ENCODE assay signal across 18 cellular contexts in genomic region chrX:13048265-13048664, GRCh38. TPM values are rescaled to one million over a fixed set of nuclear protein-coding genes. Genes with fewer than 3 reads are reported as not detected.
DNase-seq lines count a peak whose midpoint lies in the region; ATAC-seq, FAIRE-seq and TF ChIP-seq lines count a peak whose summit lies in the region.
"Had no signal": no experiment of that assay in that cellular context is flagged by ENCODE, and none has a peak within 500 bp of the region (broad histone marks: within the 10 kb centered on the region; RNA-seq: fewer than 3 reads in every experiment).

No MANE protein-coding gene starts in this region.

- H3K14ac ChIP-seq in mesenchymal stem cell (ENCODE audit: low read length in 2 of 2): no peak overlapping the region

- H3K23ac ChIP-seq in mesenchymal stem cell (ENCODE audit: low read length in 2 of 2): no peak overlapping the region

- ATAC-seq in GM18520 (IDR thresholded peaks at IDR 0.05; ENCODE audit: unreplicated experiment): no peak

- H3K27me3 Mint-ChIP-seq in astrocyte (ENCODE audit: low read depth, unreplicated experiment): no peaks in the 10 kb centered on the region

- no peak overlapping the region for H4K8ac ChIP-seq in mesenchymal stem cell (ENCODE audit: low read length)

- no peaks in the 10 kb centered on the region for H3K79me1 ChIP-seq in mesenchymal stem cell (replicated peaks; ENCODE audit: low read length, poor library complexity, severe bottlenecking)

- no peak overlapping the region for H3K27ac Mint-ChIP-seq in astrocyte (ENCODE audit: unreplicated experiment)
- H3K27ac Mint-ChIP-seq: IgD-negative memory B cell; T-helper 1 cell treated with Interleukin-12 subunit alpha and Interleukin-12 subunit beta and Interleukin-4 antibody, amounts not matched to agents 30 μg/mL and 1 μg/mL, for 36 hours had no signal

- H3K27me3 ChIP-seq in astrocyte (ENCODE audit: insufficient read depth, low read length) (no peaks in the 10 kb centered on the region), mesenchymal stem cell (ENCODE audit: control insufficient read depth in 1 of 2, insufficient read depth in 1 of 2, low read length in 2 of 2) (peaks cover 0 to 6% of the 10 kb centered on the region in 2 experiments), colonic mucosa (no peaks in the 10 kb centered on the region)
- H3K27me3 ChIP-seq: transverse colon had no signal

- H3K36me3 ChIP-seq in astrocyte (ENCODE audit: insufficient read depth, low read length) (no peaks in the 10 kb centered on the region), mesenchymal stem cell (ENCODE audit: control insufficient read depth in 1 of 2, insufficient read depth in 2 of 2, low read depth in 1 of 2, low read length in 2 of 2) (no peaks in the 10 kb centered on the region), colonic mucosa (no peaks in the 10 kb centered on the region)
- H3K36me3 ChIP-seq: left ventricle myocardium inferior, transverse colon had no signal

- no peaks in the 10 kb centered on the region for H3K4me1 ChIP-seq in astrocyte (ENCODE audit: insufficient read depth, low read length)
- no peaks in the 10 kb centered on the region for H3K4me1 ChIP-seq in mesenchymal stem cell (ENCODE audit: control insufficient read depth, insufficient read depth, low read depth, low read length)
- H3K4me1 ChIP-seq in colonic mucosa: no peaks in the 10 kb centered on the region
- H3K4me1 ChIP-seq: left ventricle myocardium inferior, transverse colon had no signal

- intact Hi-C loops in colonic mucosa (cut with DNase I): no loop called here

- peaks cover 3% of the 10 kb centered on the region for H3K9me3 Mint-ChIP-seq in astrocyte (ENCODE audit: unreplicated experiment)
- H3K9me3 Mint-ChIP-seq: IgD-negative memory B cell had no signal

- no peak overlapping the region for H3K27ac ChIP-seq in astrocyte (ENCODE audit: low read depth, low read length)
- H3K27ac ChIP-seq in mesenchymal stem cell (ENCODE audit: low read length, poor library complexity, severe bottlenecking): no peak overlapping the region
- H3K27ac ChIP-seq in colonic mucosa: no peak overlapping the region
- H3K27ac ChIP-seq: left ventricle myocardium inferior, transverse colon had no signal

- no peak overlapping the region for H2BK15ac ChIP-seq in mesenchymal stem cell (ENCODE audit: low read depth, poor library complexity, severe bottlenecking)

- no peaks in the 10 kb centered on the region for H3K79me2 ChIP-seq in astrocyte (ENCODE audit: insufficient read depth, low read length)

- H3K9ac ChIP-seq in astrocyte (ENCODE audit: low read length) (no peak overlapping the region), mesenchymal stem cell (ENCODE audit: low read length) (no peak overlapping the region), colonic mucosa (ENCODE audit: low read depth in 2 of 2, low read length in 2 of 2) (no peak overlapping the region)

- H3K4me3 Mint-ChIP-seq in astrocyte (ENCODE audit: unreplicated experiment): no peak overlapping the region
- H3K4me3 Mint-ChIP-seq: IgD-negative memory B cell; T-helper 1 cell treated with Interleukin-12 subunit alpha and Interleukin-12 subunit beta and Interleukin-4 antibody, amounts not matched to agents 30 μg/mL and 1 μg/mL, for 36 hours had no signal

- H2AFZ ChIP-seq in astrocyte (ENCODE audit: low read depth, low read length) (no peak overlapping the region), mesenchymal stem cell (ENCODE audit: low read depth, low read length) (no peak overlapping the region)

- DNase-seq in NCI-H748 (lab: John Stamatoyannopoulos, UW; ENCODE audit: unreplicated experiment) (peak; percentile 24), NCI-H748 treated with DMSO at 0.1 percent for 48 hours (lab: John Stamatoyannopoulos, UW) (no peak), NCI-H1092 (lab: John Stamatoyannopoulos, UW) (peak; percentile 1), astrocyte (ENCODE audit: low read depth) (no peak), mesenchymal stem cell (peak; percentile 50), colonic mucosa (no peak), NCI-H774 (lab: John Stamatoyannopoulos, UW) (no peak)
- DNase-seq: 8988T, left ventricle myocardium inferior, NCI-H187, occipital lobe, transverse colon had no signal

- TF ChIP-seq CTCF in astrocyte (IDR thresholded peaks at IDR 0.05; ENCODE audit: insufficient read depth, low read depth, low read length) (no peak), colonic mucosa (IDR thresholded peaks at IDR 0.05) (no peak)

- H3K9me3 ChIP-seq in astrocyte (ENCODE audit: insufficient read depth, low read depth, low read length) (no peaks in the 10 kb centered on the region), mesenchymal stem cell (ENCODE audit: control insufficient read depth, low read length) (no peaks in the 10 kb centered on the region), colonic mucosa (no peaks in the 10 kb centered on the region)
- H3K9me3 ChIP-seq: left ventricle myocardium inferior, transverse colon had no signal

- H2BK5ac ChIP-seq in mesenchymal stem cell (ENCODE audit: low read depth, low read length, poor library complexity, severe bottlenecking): no peak overlapping the region

- peaks cover 1% of the 10 kb centered on the region for H3K4me1 Mint-ChIP-seq in astrocyte (ENCODE audit: low read depth, unreplicated experiment)

- no peak overlapping the region for H2AK5ac ChIP-seq in mesenchymal stem cell (ENCODE audit: low read length, severe bottlenecking)

- H2BK120ac ChIP-seq in mesenchymal stem cell (ENCODE audit: low read depth, low read length): no peak overlapping the region

- peak; percentile 70 for FAIRE-seq in astrocyte (lab: Jason Lieb, UNC)
- FAIRE-seq: colon, D721Med had no signal

- H2BK12ac ChIP-seq in mesenchymal stem cell (ENCODE audit: low read length in 2 of 2): no peak overlapping the region

- no CpG with 5 or more reads among the region's 1 CpG for WGBS in mesenchymal stem cell

- H3K18ac ChIP-seq in mesenchymal stem cell (ENCODE audit: low read depth in 1 of 2, low read length in 2 of 2): peak overlapping the region in 1 of 2 experiments; percentile 48

- no peak overlapping the region for H3K4ac ChIP-seq in mesenchymal stem cell (ENCODE audit: low read depth in 1 of 2, low read length in 2 of 2)

- H4K91ac ChIP-seq in mesenchymal stem cell (ENCODE audit: low read length): no peak overlapping the region

- H3K36me3 Mint-ChIP-seq in astrocyte (ENCODE audit: low read depth, unreplicated experiment): no peaks in the 10 kb centered on the region

- H4K20me1 ChIP-seq in astrocyte (ENCODE audit: insufficient read depth, low read length): no peaks in the 10 kb centered on the region

- H3K4me2 ChIP-seq in astrocyte (ENCODE audit: low read length) (no peak overlapping the region), mesenchymal stem cell (ENCODE audit: low read length, poor library complexity, severe bottlenecking) (no peak overlapping the region)

- no peak overlapping the region for H3K4me3 ChIP-seq in astrocyte (ENCODE audit: insufficient read depth, low read depth, low read length)
- H3K4me3 ChIP-seq in mesenchymal stem cell (ENCODE audit: insufficient read depth in 1 of 2, low read depth in 1 of 2, low read length in 2 of 2): no peak overlapping the region
- no peak overlapping the region for H3K4me3 ChIP-seq in colonic mucosa
- H3K4me3 ChIP-seq: left ventricle myocardium inferior, transverse colon had no signal

RNA-seq across cellular contexts. Expression of gene FAM9C, which starts 3.8 kb away (rescaled TPM):
- total RNA-seq in astrocyte (0.16 TPM in 1 of 2 replicates, not detected in the other), colonic mucosa (not detected)
- polyA plus RNA-seq in mesenchymal stem cell (2013, experiment 1 of 2): 0.07 TPM
- 0.04 TPM for polyA plus RNA-seq in mesenchymal stem cell (2013, experiment 2 of 2)
- total RNA-seq: left ventricle myocardium inferior, OCI-LY7 had no signal
- polyA plus RNA-seq: IgD-negative memory B cell had no signal

Comparison
In these comparisons a context has a peak if more than half of its experiments do, and no peak if none do; other contexts are left out.
1. DNase-seq: peak in NCI-H748 (single experiment), NCI-H1092 (single experiment) and mesenchymal stem cell (single experiment); none in NCI-H748 treated with DMSO at 0.1 percent for 48 hours (single experiment), astrocyte (single experiment), colonic mucosa (single experiment) and NCI-H774 (single experiment).